11 cellular contexts compared by ENCODE assay signal in the genomic region with DNA sequence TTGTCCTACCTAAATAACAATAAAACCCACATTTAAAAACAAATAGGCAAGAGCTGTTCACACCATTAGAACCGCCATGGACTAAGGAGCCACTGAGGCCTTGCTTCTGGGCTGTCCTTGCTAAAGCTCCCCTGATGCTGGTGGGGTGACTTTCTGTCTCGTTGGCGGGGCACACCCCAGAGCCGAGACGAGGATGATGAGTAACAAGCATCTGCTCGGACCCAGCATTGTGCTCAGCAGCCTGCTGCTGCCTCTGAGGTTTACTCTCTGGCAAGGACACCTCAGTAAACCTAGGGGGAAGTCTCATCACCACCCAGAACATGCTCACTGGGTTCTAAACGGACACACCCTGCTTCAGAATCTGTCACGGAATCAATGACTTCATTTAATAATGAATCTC. TPM values are rescaled to one million over a fixed set of nuclear protein-coding genes. Genes with fewer than 3 reads are reported as not detected.
"Had no signal": no experiment of that assay in that cellular context is flagged by ENCODE, and none has a peak within 500 bp of the region (broad histone marks: within the 10 kb centered on the region; RNA-seq: fewer than 3 reads in every experiment).

No MANE protein-coding gene starts in this region.

RNA-seq across cellular contexts. Expression of a gene that starts 10.6 kb away (rescaled TPM):
- total RNA-seq: activated naive CD4-positive, alpha-beta T cell treated with anti-CD3 and anti-CD28 coated beads for 36 hours; aorta; epithelial cell of proximal tubule; fibroblast of lung; foreskin keratinocyte; hepatocyte; liver; mononuclear cell; osteocyte; right atrium auricular region; temporal lobe had no signal

RNA-seq across cellular contexts. Expression of a gene that starts 22.5 kb away (rescaled TPM):
- total RNA-seq: activated naive CD4-positive, alpha-beta T cell treated with anti-CD3 and anti-CD28 coated beads for 36 hours; epithelial cell of proximal tubule; fibroblast of lung; foreskin keratinocyte; liver had no signal
